1 cellular context compared by ENCODE assay signal in the genomic region with DNA sequence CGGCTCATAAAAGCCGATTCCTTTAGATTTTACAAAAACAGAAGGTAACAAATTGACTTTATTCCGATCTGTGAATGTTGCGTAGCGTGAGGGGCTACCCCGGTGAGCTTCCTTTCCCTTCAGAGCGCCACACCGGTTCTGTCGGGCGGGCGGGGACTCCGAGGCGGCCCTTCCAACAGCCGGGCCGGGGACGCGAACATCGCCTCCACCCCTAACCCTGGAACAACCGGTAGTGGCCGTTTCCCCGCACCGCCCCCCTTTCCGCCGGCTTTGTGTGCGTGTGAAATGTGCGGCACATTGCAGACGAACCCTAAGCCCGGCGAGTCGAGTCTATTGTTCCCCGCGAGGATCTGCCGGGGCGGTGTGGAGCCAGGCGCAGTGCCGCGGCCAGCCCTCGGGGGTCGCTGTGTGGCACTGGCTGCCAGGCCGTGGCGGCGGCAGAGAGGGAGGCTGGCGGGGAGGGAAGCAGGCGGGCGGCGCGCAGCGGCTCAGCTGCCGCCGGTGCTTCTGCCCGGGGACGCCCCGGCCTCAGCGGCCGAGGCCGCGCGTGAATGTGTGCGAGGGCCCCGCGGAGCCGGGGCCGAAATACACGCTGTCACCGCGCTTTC.
A peak's percentile ranks its signal among the peaks of the same experiment; 100 is the strongest.
TF ChIP-seq lines count a peak whose summit lies in the region.

No MANE protein-coding gene starts in this region.

TF ChIP-seq in HEK293, 187 proteins besides CTCF, POLR2A, EP300 and RAD21 (continued from another document and continues in another):
- TF ChIP-seq, protein P1, sequence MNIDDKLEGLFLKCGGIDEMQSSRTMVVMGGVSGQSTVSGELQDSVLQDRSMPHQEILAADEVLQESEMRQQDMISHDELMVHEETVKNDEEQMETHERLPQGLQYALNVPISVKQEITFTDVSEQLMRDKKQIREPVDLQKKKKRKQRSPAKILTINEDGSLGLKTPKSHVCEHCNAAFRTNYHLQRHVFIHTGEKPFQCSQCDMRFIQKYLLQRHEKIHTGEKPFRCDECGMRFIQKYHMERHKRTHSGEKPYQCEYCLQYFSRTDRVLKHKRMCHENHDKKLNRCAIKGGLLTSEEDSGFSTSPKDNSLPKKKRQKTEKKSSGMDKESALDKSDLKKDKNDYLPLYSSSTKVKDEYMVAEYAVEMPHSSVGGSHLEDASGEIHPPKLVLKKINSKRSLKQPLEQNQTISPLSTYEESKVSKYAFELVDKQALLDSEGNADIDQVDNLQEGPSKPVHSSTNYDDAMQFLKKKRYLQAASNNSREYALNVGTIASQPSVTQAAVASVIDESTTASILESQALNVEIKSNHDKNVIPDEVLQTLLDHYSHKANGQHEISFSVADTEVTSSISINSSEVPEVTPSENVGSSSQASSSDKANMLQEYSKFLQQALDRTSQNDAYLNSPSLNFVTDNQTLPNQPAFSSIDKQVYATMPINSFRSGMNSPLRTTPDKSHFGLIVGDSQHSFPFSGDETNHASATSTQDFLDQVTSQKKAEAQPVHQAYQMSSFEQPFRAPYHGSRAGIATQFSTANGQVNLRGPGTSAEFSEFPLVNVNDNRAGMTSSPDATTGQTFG (tag by site-specific recombination; IDR thresholded peaks at IDR 0.05; ENCODE audit: borderline replicate concordance): no peak
- peak; percentile 93 for TF ChIP-seq KLF8 (tag by site-specific recombination; IDR thresholded peaks at IDR 0.05)
- TF ChIP-seq, protein P2, sequence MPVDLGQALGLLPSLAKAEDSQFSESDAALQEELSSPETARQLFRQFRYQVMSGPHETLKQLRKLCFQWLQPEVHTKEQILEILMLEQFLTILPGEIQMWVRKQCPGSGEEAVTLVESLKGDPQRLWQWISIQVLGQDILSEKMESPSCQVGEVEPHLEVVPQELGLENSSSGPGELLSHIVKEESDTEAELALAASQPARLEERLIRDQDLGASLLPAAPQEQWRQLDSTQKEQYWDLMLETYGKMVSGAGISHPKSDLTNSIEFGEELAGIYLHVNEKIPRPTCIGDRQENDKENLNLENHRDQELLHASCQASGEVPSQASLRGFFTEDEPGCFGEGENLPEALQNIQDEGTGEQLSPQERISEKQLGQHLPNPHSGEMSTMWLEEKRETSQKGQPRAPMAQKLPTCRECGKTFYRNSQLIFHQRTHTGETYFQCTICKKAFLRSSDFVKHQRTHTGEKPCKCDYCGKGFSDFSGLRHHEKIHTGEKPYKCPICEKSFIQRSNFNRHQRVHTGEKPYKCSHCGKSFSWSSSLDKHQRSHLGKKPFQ (tag by site-specific recombination; IDR thresholded peaks at IDR 0.05): 0 out of 2 replicates have a peak, but pooled peaks have one; percentile 23
- TF ChIP-seq ZNF302 (tag by site-specific recombination; IDR thresholded peaks at IDR 0.05; ENCODE audit: low read depth): no peak
- peak; percentile 73 for TF ChIP-seq ZNF2 (tag by site-specific recombination; IDR thresholded peaks at IDR 0.05)
- TF ChIP-seq ZNF560 (tag by site-specific recombination; IDR thresholded peaks at IDR 0.05; ENCODE audit: borderline replicate concordance): no peak
- TF ChIP-seq, protein P3, sequence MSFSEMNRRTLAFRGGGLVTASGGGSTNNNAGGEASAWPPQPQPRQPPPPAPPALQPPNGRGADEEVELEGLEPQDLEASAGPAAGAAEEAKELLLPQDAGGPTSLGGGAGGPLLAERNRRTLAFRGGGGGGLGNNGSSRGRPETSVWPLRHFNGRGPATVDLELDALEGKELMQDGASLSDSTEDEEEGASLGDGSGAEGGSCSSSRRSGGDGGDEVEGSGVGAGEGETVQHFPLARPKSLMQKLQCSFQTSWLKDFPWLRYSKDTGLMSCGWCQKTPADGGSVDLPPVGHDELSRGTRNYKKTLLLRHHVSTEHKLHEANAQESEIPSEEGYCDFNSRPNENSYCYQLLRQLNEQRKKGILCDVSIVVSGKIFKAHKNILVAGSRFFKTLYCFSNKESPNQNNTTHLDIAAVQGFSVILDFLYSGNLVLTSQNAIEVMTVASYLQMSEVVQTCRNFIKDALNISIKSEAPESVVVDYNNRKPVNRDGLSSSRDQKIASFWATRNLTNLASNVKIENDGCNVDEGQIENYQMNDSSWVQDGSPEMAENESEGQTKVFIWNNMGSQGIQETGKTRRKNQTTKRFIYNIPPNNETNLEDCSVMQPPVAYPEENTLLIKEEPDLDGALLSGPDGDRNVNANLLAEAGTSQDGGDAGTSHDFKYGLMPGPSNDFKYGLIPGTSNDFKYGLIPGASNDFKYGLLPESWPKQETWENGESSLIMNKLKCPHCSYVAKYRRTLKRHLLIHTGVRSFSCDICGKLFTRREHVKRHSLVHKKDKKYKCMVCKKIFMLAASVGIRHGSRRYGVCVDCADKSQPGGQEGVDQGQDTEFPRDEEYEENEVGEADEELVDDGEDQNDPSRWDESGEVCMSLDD (tag by site-specific recombination; IDR thresholded peaks at IDR 0.05): peak; percentile 90
- TF ChIP-seq ZNF549 (tag by site-specific recombination; IDR thresholded peaks at IDR 0.05): no peak
- TF ChIP-seq KLF9 (tag by site-specific recombination; IDR thresholded peaks at IDR 0.05; ENCODE audit: low read depth): peak; percentile 79
- TF ChIP-seq, protein P4, sequence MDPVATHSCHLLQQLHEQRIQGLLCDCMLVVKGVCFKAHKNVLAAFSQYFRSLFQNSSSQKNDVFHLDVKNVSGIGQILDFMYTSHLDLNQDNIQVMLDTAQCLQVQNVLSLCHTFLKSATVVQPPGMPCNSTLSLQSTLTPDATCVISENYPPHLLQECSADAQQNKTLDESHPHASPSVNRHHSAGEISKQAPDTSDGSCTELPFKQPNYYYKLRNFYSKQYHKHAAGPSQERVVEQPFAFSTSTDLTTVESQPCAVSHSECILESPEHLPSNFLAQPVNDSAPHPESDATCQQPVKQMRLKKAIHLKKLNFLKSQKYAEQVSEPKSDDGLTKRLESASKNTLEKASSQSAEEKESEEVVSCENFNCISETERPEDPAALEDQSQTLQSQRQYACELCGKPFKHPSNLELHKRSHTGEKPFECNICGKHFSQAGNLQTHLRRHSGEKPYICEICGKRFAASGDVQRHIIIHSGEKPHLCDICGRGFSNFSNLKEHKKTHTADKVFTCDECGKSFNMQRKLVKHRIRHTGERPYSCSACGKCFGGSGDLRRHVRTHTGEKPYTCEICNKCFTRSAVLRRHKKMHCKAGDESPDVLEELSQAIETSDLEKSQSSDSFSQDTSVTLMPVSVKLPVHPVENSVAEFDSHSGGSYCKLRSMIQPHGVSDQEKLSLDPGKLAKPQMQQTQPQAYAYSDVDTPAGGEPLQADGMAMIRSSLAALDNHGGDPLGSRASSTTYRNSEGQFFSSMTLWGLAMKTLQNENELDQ (tag by site-specific recombination; IDR thresholded peaks at IDR 0.05; ENCODE audit: low read depth): no peak
- 0 out of 2 replicates have a peak, but pooled peaks have one; percentile 34 for TF ChIP-seq ZSCAN4 (tag by site-specific recombination; IDR thresholded peaks at IDR 0.05)
- TF ChIP-seq KLF16 (tag by site-specific recombination; IDR thresholded peaks at IDR 0.05): no peak; the same call in none of the 2 replicates
- no peak for TF ChIP-seq MEIS1 (CRISPR knock-in tag; IDR thresholded peaks at IDR 0.05; ENCODE audit: borderline replicate concordance)
- no peak for TF ChIP-seq ZNF473 (tag by site-specific recombination; IDR thresholded peaks at IDR 0.05)
- TF ChIP-seq ZNF530 (tag by site-specific recombination; IDR thresholded peaks at IDR 0.05; ENCODE audit: low read depth): no peak
- TF ChIP-seq ZNF423 (tag by site-specific recombination; IDR thresholded peaks at IDR 0.05): no peak
- TF ChIP-seq RBAK (tag by site-specific recombination; IDR thresholded peaks at IDR 0.05): no peak
- TF ChIP-seq ZFP3 (tag by site-specific recombination; IDR thresholded peaks at IDR 0.05; ENCODE audit: low read depth): no peak
- TF ChIP-seq, protein P5, sequence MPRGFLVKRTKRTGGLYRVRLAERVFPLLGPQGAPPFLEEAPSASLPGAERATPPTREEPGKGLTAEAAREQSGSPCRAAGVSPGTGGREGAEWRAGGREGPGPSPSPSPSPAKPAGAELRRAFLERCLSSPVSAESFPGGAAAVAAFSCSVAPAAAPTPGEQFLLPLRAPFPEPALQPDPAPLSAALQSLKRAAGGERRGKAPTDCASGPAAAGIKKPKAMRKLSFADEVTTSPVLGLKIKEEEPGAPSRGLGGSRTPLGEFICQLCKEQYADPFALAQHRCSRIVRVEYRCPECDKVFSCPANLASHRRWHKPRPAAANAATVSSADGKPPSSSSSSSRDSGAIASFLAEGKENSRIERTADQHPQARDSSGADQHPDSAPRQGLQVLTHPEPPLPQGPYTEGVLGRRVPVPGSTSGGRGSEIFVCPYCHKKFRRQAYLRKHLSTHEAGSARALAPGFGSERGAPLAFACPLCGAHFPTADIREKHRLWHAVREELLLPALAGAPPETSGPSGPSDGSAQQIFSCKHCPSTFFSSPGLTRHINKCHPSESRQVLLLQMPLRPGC (tag by site-specific recombination; IDR thresholded peaks at IDR 0.05): 0 out of 2 replicates have a peak, but pooled peaks have one; percentile 52
- no peak for TF ChIP-seq HOXD13 (CRISPR knock-in tag; IDR thresholded peaks at IDR 0.05; ENCODE audit: borderline replicate concordance)
- TF ChIP-seq PRDM10 (tag by site-specific recombination; IDR thresholded peaks at IDR 0.05): peak; percentile 97
- TF ChIP-seq ZEB2 (tag by site-specific recombination; IDR thresholded peaks at IDR 0.05): peak; percentile 100
- peak; percentile 46; the same call in 1 of the 2 replicates for TF ChIP-seq EGR2 (tag by site-specific recombination; IDR thresholded peaks at IDR 0.05; ENCODE audit: low read depth)
- TF ChIP-seq ATF2 (tag by site-specific recombination; IDR thresholded peaks at IDR 0.05; ENCODE audit: low read depth): no peak
- peak; percentile 87 for TF ChIP-seq SP2 (tag by site-specific recombination; IDR thresholded peaks at IDR 0.05)
- TF ChIP-seq ZNF843 (tag by site-specific recombination; IDR thresholded peaks at IDR 0.05): peak; percentile 74
- TF ChIP-seq FEZF1 (tag by site-specific recombination; IDR thresholded peaks at IDR 0.05): no peak
- no peak for TF ChIP-seq ZNF555 (tag by site-specific recombination; conservative IDR thresholded peaks at IDR 0.05)
- TF ChIP-seq ZNF626 (tag by site-specific recombination; IDR thresholded peaks at IDR 0.05): no peak
- peak; percentile 68; the same call in 1 of the 2 replicates for TF ChIP-seq ZNF610 (tag by site-specific recombination; IDR thresholded peaks at IDR 0.05; ENCODE audit: borderline replicate concordance)
- TF ChIP-seq ZNF155 (tag by site-specific recombination; IDR thresholded peaks at IDR 0.05): no peak
- TF ChIP-seq ZNF211 (tag by site-specific recombination; IDR thresholded peaks at IDR 0.05; ENCODE audit: low read depth): no peak
- peak; percentile 68 for TF ChIP-seq ZNF335 (tag by site-specific recombination; conservative IDR thresholded peaks at IDR 0.05)
- no peak for TF ChIP-seq ZNF354C (tag by site-specific recombination; IDR thresholded peaks at IDR 0.05; ENCODE audit: borderline replicate concordance, low read depth)
- TF ChIP-seq, protein P6, sequence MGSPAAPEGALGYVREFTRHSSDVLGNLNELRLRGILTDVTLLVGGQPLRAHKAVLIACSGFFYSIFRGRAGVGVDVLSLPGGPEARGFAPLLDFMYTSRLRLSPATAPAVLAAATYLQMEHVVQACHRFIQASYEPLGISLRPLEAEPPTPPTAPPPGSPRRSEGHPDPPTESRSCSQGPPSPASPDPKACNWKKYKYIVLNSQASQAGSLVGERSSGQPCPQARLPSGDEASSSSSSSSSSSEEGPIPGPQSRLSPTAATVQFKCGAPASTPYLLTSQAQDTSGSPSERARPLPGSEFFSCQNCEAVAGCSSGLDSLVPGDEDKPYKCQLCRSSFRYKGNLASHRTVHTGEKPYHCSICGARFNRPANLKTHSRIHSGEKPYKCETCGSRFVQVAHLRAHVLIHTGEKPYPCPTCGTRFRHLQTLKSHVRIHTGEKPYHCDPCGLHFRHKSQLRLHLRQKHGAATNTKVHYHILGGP (tag by site-specific recombination; IDR thresholded peaks at IDR 0.05): no peak
- TF ChIP-seq ZNF561 (tag by site-specific recombination; IDR thresholded peaks at IDR 0.05; ENCODE audit: borderline replicate concordance): no peak; the same call in 1 of the 2 replicates
- no peak for TF ChIP-seq ZNF114 (tag by site-specific recombination; IDR thresholded peaks at IDR 0.05)
- no peak for TF ChIP-seq ZNF140 (tag by site-specific recombination; IDR thresholded peaks at IDR 0.05)
- no peak for TF ChIP-seq ZNF37A (tag by site-specific recombination; IDR thresholded peaks at IDR 0.05)
